In the genomic region with DNA sequence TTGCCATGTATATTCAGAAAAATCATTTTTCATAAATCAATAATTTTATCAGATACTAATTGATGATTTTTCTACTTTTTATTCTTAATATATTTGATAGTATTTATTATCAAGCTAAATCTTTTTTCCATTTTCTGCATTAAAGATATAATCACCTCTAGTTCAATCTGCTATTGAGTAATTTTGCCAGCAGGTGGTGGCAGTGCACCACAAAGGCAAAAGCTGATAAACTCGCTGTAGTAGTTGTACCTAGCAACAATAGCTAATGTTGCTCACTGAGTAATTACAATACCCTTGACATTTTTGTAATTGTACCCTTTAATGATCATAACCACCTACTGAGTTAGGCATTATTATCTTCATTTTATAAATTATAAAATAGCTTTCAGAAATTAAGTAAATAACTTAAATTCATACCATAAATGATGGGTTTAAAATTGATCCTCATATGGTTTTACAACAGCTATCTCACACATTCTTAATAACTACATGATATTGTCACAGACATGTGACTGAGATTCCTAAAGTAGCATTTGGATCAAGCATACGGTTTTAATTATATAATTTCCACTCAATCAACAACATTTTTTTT, we compare ENCODE assay signal across 1 cellular context.
TF ChIP-seq lines count a peak whose summit lies in the region.

No MANE protein-coding gene starts in this region.

TF ChIP-seq in H1, 55 proteins besides CTCF, POLR2A, EP300 and RAD21 (continued from another document):
- TF ChIP-seq RFX5 (IDR thresholded peaks at IDR 0.05; ENCODE audit: borderline replicate concordance, low read depth, low read length) (peak; percentile 38; the same call in 1 of the 2 replicates), EZH2 (IDR thresholded peaks at IDR 0.05; ENCODE audit: low read depth, low read length, severe bottlenecking) (no peak), RBBP5 (IDR thresholded peaks at IDR 0.05; ENCODE audit: borderline replicate concordance, low read depth, low read length) (no peak)
